15 cellular contexts compared by ENCODE assay signal in genomic region chr3:52893723-52894122, GRCh38. TPM values are rescaled to one million over a fixed set of nuclear protein-coding genes. Genes with fewer than 3 reads are reported as not detected.
DNase-seq lines count a peak whose midpoint lies in the region; ATAC-seq, FAIRE-seq and TF ChIP-seq lines count a peak whose summit lies in the region.
"Had no signal": no experiment of that assay in that cellular context is flagged by ENCODE, and none has a peak within 500 bp of the region (broad histone marks: within the 10 kb centered on the region; RNA-seq: fewer than 3 reads in every experiment).

No MANE protein-coding gene starts in this region.

- SMC1A ChIA-PET in GM12878 (lab: Charles Lee; ENCODE audit: uncharacterized antibody, unreplicated experiment) = interaction anchor here (0.8 to 2.8 kb wide), 13 partner anchors 8 to 952 kb away, joined by 3 to 25 read pairs (median 5); partner anchors contain the start of genes PARP3 and RRP9

- no peaks in the 10 kb centered on the region for H3K9me3 ChIP-seq in GM12878 (replicated peaks; ENCODE audit: control insufficient read depth, insufficient read depth, low read length)
- no peaks in the 10 kb centered on the region for H3K9me3 ChIP-seq in upper lobe of right lung

- peaks cover 43% of the 10 kb centered on the region for H3K79me2 ChIP-seq in GM12878 (ENCODE audit: control insufficient read depth, insufficient read depth, low read length)

- POLR2A ChIA-PET in GM12878 (lab: Charles Lee) = interaction anchor here (0.6 to 1.7 kb wide), 6 partner anchors 11 to 197 kb away, joined by 3 to 5 read pairs (median 4); no protein-coding TSS in a partner anchor

- WGBS in GM12878 (ENCODE audit: insufficient coverage, insufficient replicate concordance, low lambda C conversion rate, missing lambda C conversion rate) = 60% methylated on average over 4 of the region's 4 CpGs

- TF ChIP-seq CTCF in GM12878 (IDR thresholded peaks at IDR 0.05 in 2 of 3, conservative IDR thresholded peaks at IDR 0.05 in 1 of 3; ENCODE audit: control insufficient read depth in 2 of 3, extremely low read depth in 1 of 3, insufficient read depth in 1 of 3, low read depth in 3 of 3, low read length in 3 of 3) = no peak
- TF ChIP-seq CTCF in upper lobe of right lung (IDR thresholded peaks at IDR 0.05) = no peak

- H4K20me1 ChIP-seq in GM12878 (ENCODE audit: control insufficient read depth, insufficient read depth) = no peaks in the 10 kb centered on the region

- intact Hi-C loops in activated naive CD4-positive, alpha-beta T cell treated with anti-CD3 and anti-CD28 coated beads for 36 hours (cut with micrococcal nuclease) = loop anchor here (5.0 to 10.0 kb wide), 4 partner anchors 41 to 1001 kb away; partner anchors contain the start of genes DCP1A, SELENOK and WDR82
- intact Hi-C loops in GM12878 (cut with micrococcal nuclease; ENCODE audit: unreplicated experiment) (loop anchor here (2.0 to 5.0 kb wide), 2 partner anchors 151 to 154 kb away; partner anchors contain the start of gene SFMBT1), upper lobe of right lung (cut with DNase I) (no loop called here)

- CTCF ChIA-PET in activated naive CD4-positive, alpha-beta T cell treated with anti-CD3 and anti-CD28 coated beads, Interleukin-2, amount 10 ng/mL, durations not matched to agents 7 days and 5 days (lab: Charles Lee) = interaction anchor here (0.8 to 3.2 kb wide), 6 partner anchors 9 to 150 kb away, joined by 3 to 19 read pairs (median 4); no protein-coding TSS in a partner anchor
- CTCF ChIA-PET in activated naive CD4-positive, alpha-beta T cell treated with anti-CD3 and anti-CD28 coated beads for 36 hours (lab: Charles Lee) = interaction anchor here (0.6 to 2.4 kb wide), 5 partner anchors 11 to 301 kb away, joined by 3 to 7 read pairs (median 3); no protein-coding TSS in a partner anchor
- CTCF ChIA-PET in GM12878 (lab: Yijun Ruan, JAX) = interaction anchor here (0.7 to 3.3 kb wide), 15 partner anchors 9 to 179 kb away, joined by 3 to 28 read pairs (median 4); no protein-coding TSS in a partner anchor

- H2AFZ ChIP-seq in GM12878 (ENCODE audit: control insufficient read depth, low read depth, low read length) = no peak overlapping the region; the same call in 1 of the 2 replicates

- peaks cover 28% of the 10 kb centered on the region for H3K4me1 ChIP-seq in GM12878 (ENCODE audit: control insufficient read depth, insufficient read depth, low read length)
- peaks cover 70% of the 10 kb centered on the region for H3K4me1 ChIP-seq in upper lobe of right lung

- TF ChIP-seq POLR2A in GM12878 (IDR thresholded peaks at IDR 0.05; ENCODE audit: low read depth, low read length) = no peak

- no peak for FAIRE-seq in GM12878 (lab: Jason Lieb, UNC)
- FAIRE-seq: keratinocyte had no signal

- H3K4me3 Mint-ChIP-seq in activated naive CD4-positive, alpha-beta T cell treated with anti-CD3 and anti-CD28 coated beads, Interleukin-2, amount 10 ng/mL, durations not matched to agents 7 days and 5 days = peak overlapping the region; percentile 70
- no peak overlapping the region for H3K4me3 Mint-ChIP-seq in activated naive CD4-positive, alpha-beta T cell treated with anti-CD3 and anti-CD28 coated beads for 36 hours
- no peak overlapping the region for H3K4me3 Mint-ChIP-seq in memory B cell

- peaks cover 18% of the 10 kb centered on the region for H3K36me3 Mint-ChIP-seq in activated naive CD4-positive, alpha-beta T cell treated with anti-CD3 and anti-CD28 coated beads, Interleukin-2, amount 10 ng/mL, durations not matched to agents 7 days and 5 days
- peaks cover 5% of the 10 kb centered on the region for H3K36me3 Mint-ChIP-seq in activated naive CD4-positive, alpha-beta T cell treated with anti-CD3 and anti-CD28 coated beads for 36 hours (ENCODE audit: low read depth)
- peaks cover 5% of the 10 kb centered on the region for H3K36me3 Mint-ChIP-seq in memory B cell

- ATAC-seq in GM12878 = 0 out of 3 replicates have a peak, but pooled peaks have one; percentile 2
- no peak for ATAC-seq in memory B cell (ENCODE audit: low read depth)
- ATAC-seq in upper lobe of right lung = no peak
- ATAC-seq in HG02840 (IDR thresholded peaks at IDR 0.05; ENCODE audit: low FRiP score, unreplicated experiment) = no peak

- no peaks in the 10 kb centered on the region for H3K27me3 ChIP-seq in GM12878 (replicated peaks in 1 of 2; ENCODE audit: control insufficient read depth in 2 of 2, insufficient read depth in 2 of 2, low read length in 1 of 2)
- no peaks in the 10 kb centered on the region for H3K27me3 ChIP-seq in upper lobe of right lung

- TF ChIP-seq RAD21 in GM12878 (IDR thresholded peaks at IDR 0.05; ENCODE audit: insufficient read depth, low read depth, low read length) = no peak

- no peak for DNase-seq in activated naive CD4-positive, alpha-beta T cell treated with anti-CD3 and anti-CD28 coated beads, Interleukin-2, amount 10 ng/mL, durations not matched to agents 7 days and 5 days
- DNase-seq in activated naive CD4-positive, alpha-beta T cell treated with anti-CD3 and anti-CD28 coated beads for 36 hours = no peak
- DNase-seq in GM12878 (ENCODE audit: low read depth, low spot score) (no peak), memory B cell (ENCODE audit: low spot score in 2 of 2) (no peak), upper lobe of right lung (no peak), COR-L47 (lab: John Stamatoyannopoulos, UW) (no peak), epidermal melanocyte (ENCODE audit: insufficient read length, low spot score) (no peak)
- DNase-seq: KG1; NK-92 treated with Interleukin-12 subunit alpha and Interleukin-12 subunit beta, amount 100 ng/mL, for 24 hours; T1000 had no signal

- RAD21 ChIA-PET in GM12878 (lab: Charles Lee; ENCODE audit: unreplicated experiment) = interaction anchor here (0.6 to 2.9 kb wide), 11 partner anchors 13 to 223 kb away, joined by 3 to 17 read pairs (median 4); no protein-coding TSS in a partner anchor

- H3K27me3 Mint-ChIP-seq in activated naive CD4-positive, alpha-beta T cell treated with anti-CD3 and anti-CD28 coated beads, Interleukin-2, amount 10 ng/mL, durations not matched to agents 7 days and 5 days = no peaks in the 10 kb centered on the region
- H3K27me3 Mint-ChIP-seq in activated naive CD4-positive, alpha-beta T cell treated with anti-CD3 and anti-CD28 coated beads for 36 hours (ENCODE audit: low read depth) = no peaks in the 10 kb centered on the region
- H3K27me3 Mint-ChIP-seq in memory B cell = no peaks in the 10 kb centered on the region

- H3K4me2 ChIP-seq in GM12878 (ENCODE audit: control insufficient read depth, insufficient read depth) = peak overlapping the region; percentile 52

- H3K36me3 ChIP-seq in GM12878 (ENCODE audit: control insufficient read depth in 2 of 2, insufficient read depth in 2 of 2, low read length in 1 of 2) (peaks cover 0 to 3% of the 10 kb centered on the region in 2 experiments; a peak in 1 of 4 replicates), upper lobe of right lung (no peaks in the 10 kb centered on the region)

- peak overlapping the region; percentile 38 for H3K9ac ChIP-seq in GM12878 (ENCODE audit: control insufficient read depth, insufficient read depth, low read length)

- peak overlapping the region; percentile 22 for H3K27ac ChIP-seq in GM12878 (ENCODE audit: control insufficient read depth, insufficient read depth)
- H3K27ac ChIP-seq in upper lobe of right lung = peak overlapping the region; percentile 38
- H3K27ac ChIP-seq: epithelial cell of prostate had no signal

- BruUV-seq in GM12878 (replicated peaks; lab: Mats Ljungman, UMichigan) = no TSS peak

- TF ChIP-seq EP300 in GM12878 (IDR thresholded peaks at IDR 0.05; ENCODE audit: borderline replicate concordance in 1 of 2, control insufficient read depth in 1 of 2, low read depth in 2 of 2, low read length in 2 of 2) = no peak

- peak overlapping the region; percentile 89 for H3K27ac Mint-ChIP-seq in activated naive CD4-positive, alpha-beta T cell treated with anti-CD3 and anti-CD28 coated beads, Interleukin-2, amount 10 ng/mL, durations not matched to agents 7 days and 5 days
- H3K27ac Mint-ChIP-seq in activated naive CD4-positive, alpha-beta T cell treated with anti-CD3 and anti-CD28 coated beads for 36 hours = no peak overlapping the region
- H3K27ac Mint-ChIP-seq in memory B cell = peak overlapping the region; percentile 91

- in situ Hi-C loops in GM12878 (cut with MboI) = no loop called here

- H3K4me1 Mint-ChIP-seq in activated naive CD4-positive, alpha-beta T cell treated with anti-CD3 and anti-CD28 coated beads, Interleukin-2, amount 10 ng/mL, durations not matched to agents 7 days and 5 days = peaks cover 66% of the 10 kb centered on the region
- H3K4me1 Mint-ChIP-seq in activated naive CD4-positive, alpha-beta T cell treated with anti-CD3 and anti-CD28 coated beads for 36 hours (ENCODE audit: low read depth) = peaks cover 61% of the 10 kb centered on the region
- peaks cover 52% of the 10 kb centered on the region for H3K4me1 Mint-ChIP-seq in memory B cell

- H3K4me3 ChIP-seq in GM12878 = peak overlapping the region; percentile 59
- no peak overlapping the region for H3K4me3 ChIP-seq in upper lobe of right lung

- no peaks in the 10 kb centered on the region for H3K9me3 Mint-ChIP-seq in activated naive CD4-positive, alpha-beta T cell treated with anti-CD3 and anti-CD28 coated beads, Interleukin-2, amount 10 ng/mL, durations not matched to agents 7 days and 5 days
- no peaks in the 10 kb centered on the region for H3K9me3 Mint-ChIP-seq in activated naive CD4-positive, alpha-beta T cell treated with anti-CD3 and anti-CD28 coated beads for 36 hours
- H3K9me3 Mint-ChIP-seq in memory B cell = no peaks in the 10 kb centered on the region
- H3K9me3 Mint-ChIP-seq: activated naive CD4-positive, alpha-beta T cell treated with anti-CD3 and anti-CD28 coated beads, Interleukin-2, amount 50 U/mL, for 72 hours had no signal

RNA-seq across cellular contexts. Expression of gene STIMATE, which starts 3.6 kb away (rescaled TPM):
- 1 to 10 TPM; 7.7 to 9.7 TPM for total RNA-seq in activated naive CD4-positive, alpha-beta T cell treated with anti-CD3 and anti-CD28 coated beads for 36 hours
- 31.6 and 36.6 TPM in 2 replicates for total RNA-seq in GM12878 (2013; cell fraction: nucleolus; rRNA removed)
- total RNA-seq in GM12878 (2014; rRNA removed) = 10.9 and 11.1 TPM in 2 replicates
- 9.3 and 9.4 TPM in 2 replicates for total RNA-seq in GM12878 (2014; rRNA removed; fragmentation: Illumina TruSeq; extraction: Trizol)
- 19.1 and 20.9 TPM in 2 replicates for total RNA-seq in GM12878 (2021)
- 3.3 TPM for polyA plus RNA-seq in GM12878 (2011; ENCODE audit: low read depth)
- polyA plus RNA-seq in GM12878 (2011; rRNA removed) = 7.3 and 11.7 TPM in 2 replicates
- 25.2 and 28.3 TPM in 2 replicates for polyA plus RNA-seq in GM12878 (2011; cell fraction: cytosol; rRNA removed)
- 80.8 and 85.9 TPM in 2 replicates for polyA plus RNA-seq in GM12878 (2011; cell fraction: nucleus; rRNA removed)
- polyA plus RNA-seq in GM12878 (2012) = 4.5 and 7.7 TPM in 2 replicates
- 17.4 and 22.4 TPM in 2 replicates for polyA plus RNA-seq in GM12878 (2014; fragmentation: Illumina TruSeq; extraction: Trizol)
- polyA plus RNA-seq in GM12878 (2014; fragmentation: Nextera tagmentation; extraction: Ambion mirVana) = under 1 TPM; 0.24 to 0.68 TPM
- polyA plus RNA-seq in GM12878 (2014; rRNA removed) = 21.8 and 24.1 TPM in 2 replicates
- 10 to 100 TPM; 20.7 to 21.1 TPM for polyA plus RNA-seq in GM12878 (2016; fragmentation: Nextera tagmentation; extraction: Ambion mirVana)
- polyA minus RNA-seq in GM12878 (2011; rRNA and poly(A)+ RNA removed) = 12.7 and 16.3 TPM in 2 replicates
- polyA minus RNA-seq in GM12878 (2011; cell fraction: cytosol; rRNA and poly(A)+ RNA removed) = 7.9 and 9.8 TPM in 2 replicates
- polyA minus RNA-seq in GM12878 (2011; cell fraction: nucleus; rRNA and poly(A)+ RNA removed) = 12.1 and 23.2 TPM in 2 replicates
- total RNA-seq in upper lobe of right lung = 34.7 TPM

RNA-seq across cellular contexts. Expression of gene MUSTN1, which starts 58.9 kb away (rescaled TPM):
- under 1 TPM in 1 of 2 experiments, not detected in 1; 0.57 TPM for total RNA-seq in activated naive CD4-positive, alpha-beta T cell treated with anti-CD3 and anti-CD28 coated beads for 36 hours
- 1.2 TPM in 1 of 2 replicates, not detected in the other for total RNA-seq in GM12878 (2013; cell fraction: nucleolus; rRNA removed)
- total RNA-seq in GM12878 (2014; rRNA removed) (1.1 and 2.5 TPM in 2 replicates), GM12878 (2014; rRNA removed; fragmentation: Illumina TruSeq; extraction: Trizol) (1.0 TPM in 2 replicates), GM12878 (2021) (0.51 and 1.2 TPM in 2 replicates), upper lobe of right lung (5.4 TPM)
- 1.7 TPM for polyA plus RNA-seq in GM12878 (2011; ENCODE audit: low read depth)
- polyA plus RNA-seq in GM12878 (2011; rRNA removed) (0.35 TPM in 1 of 2 replicates, not detected in the other), GM12878 (2014; fragmentation: Illumina TruSeq; extraction: Trizol) (0.57 and 2.5 TPM in 2 replicates), GM12878 (2014; fragmentation: Nextera tagmentation; extraction: Ambion mirVana) (1 to 10 TPM; 1.3 TPM), GM12878 (2014; rRNA removed) (1.7 and 4.5 TPM in 2 replicates), GM12878 (2016; fragmentation: Nextera tagmentation; extraction: Ambion mirVana) (not detected)
- 0.70 and 1.8 TPM in 2 replicates for polyA plus RNA-seq in GM12878 (2011; cell fraction: cytosol; rRNA removed)
- 18.4 and 19.6 TPM in 2 replicates for polyA plus RNA-seq in GM12878 (2011; cell fraction: nucleus; rRNA removed)
- polyA plus RNA-seq in GM12878 (2012) = 1.1 and 1.4 TPM in 2 replicates
- polyA minus RNA-seq in GM12878 (2011; rRNA and poly(A)+ RNA removed) = 0.46 TPM in 1 of 2 replicates, not detected in the other
- not detected in 2 replicates for polyA minus RNA-seq in GM12878 (2011; cell fraction: cytosol; rRNA and poly(A)+ RNA removed)
- 0.97 and 1.7 TPM in 2 replicates for polyA minus RNA-seq in GM12878 (2011; cell fraction: nucleus; rRNA and poly(A)+ RNA removed)
- total RNA-seq: renal cortical epithelial cell had no signal
- polyA plus RNA-seq: keratinocyte had no signal
